In genomic region chr13:44112700-44113329, GRCh38 we compare ENCODE assay signal across 21 cellular contexts.
DNase-seq lines count a peak whose midpoint lies in the region; ATAC-seq, FAIRE-seq and TF ChIP-seq lines count a peak whose summit lies in the region.
"Had no signal": no experiment of that assay in that cellular context is flagged by ENCODE, and none has a peak within 500 bp of the region (broad histone marks: within the 10 kb centered on the region; RNA-seq: fewer than 3 reads in every experiment).

No MANE protein-coding gene starts in this region.

- no peak overlapping the region for H3K4me3 Mint-ChIP-seq in activated CD8-positive, alpha-beta T cell treated with anti-CD3 and anti-CD28 coated beads for 36 hours
- no peak overlapping the region for H3K4me3 Mint-ChIP-seq in activated CD8-positive, alpha-beta T cell treated with anti-CD3 and anti-CD28 coated beads, Interleukin-2, amount 10 ng/mL, durations not matched to agents 7 days and 5 days
- peak overlapping the region; percentile 34 for H3K4me3 Mint-ChIP-seq in stimulated activated effector memory CD8-positive, alpha-beta T cell treated with anti-CD3 and anti-CD28 coated beads, Interleukin-12 subunit alpha, Interleukin-12 subunit beta, amount 100 ng/mL, for 72 hours
- H3K4me3 Mint-ChIP-seq: IgD-negative memory B cell had no signal

- H3K4me1 ChIP-seq in ascending aorta: peaks cover 2 to 26% of the 10 kb centered on the region in 2 donors
- peaks cover 15 to 35% of the 10 kb centered on the region in 2 donors for H3K4me1 ChIP-seq in kidney (ENCODE audit: control insufficient read depth in 1 of 2, insufficient read depth in 1 of 2, low read depth in 1 of 2, low read length in 2 of 2)

- H3K27me3 Mint-ChIP-seq in activated CD8-positive, alpha-beta T cell treated with anti-CD3 and anti-CD28 coated beads for 36 hours: no peaks in the 10 kb centered on the region
- no peaks in the 10 kb centered on the region for H3K27me3 Mint-ChIP-seq in activated CD8-positive, alpha-beta T cell treated with anti-CD3 and anti-CD28 coated beads, Interleukin-2, amount 10 ng/mL, durations not matched to agents 7 days and 5 days (ENCODE audit: low read depth)

- H3K4me3 ChIP-seq in ascending aorta: no peak overlapping the region
- H3K4me3 ChIP-seq in kidney (ENCODE audit: low read length in 2 of 2): peak overlapping the region; percentile 50 to 60
- H3K4me3 ChIP-seq: SJCRH30 had no signal

- ATAC-seq in activated CD8-positive, alpha-beta T cell treated with anti-CD3 and anti-CD28 coated beads for 36 hours: peak; percentile 45
- no peak for ATAC-seq in activated CD8-positive, alpha-beta T cell treated with anti-CD3 and anti-CD28 coated beads, Interleukin-2, amount 10 ng/mL, durations not matched to agents 7 days and 5 days
- ATAC-seq in stimulated activated effector memory CD8-positive, alpha-beta T cell treated with anti-CD3 and anti-CD28 coated beads, Interleukin-12 subunit alpha, Interleukin-12 subunit beta, amount 100 ng/mL, for 72 hours: peak; percentile 62
- ATAC-seq in GM18861 (IDR thresholded peaks at IDR 0.05; ENCODE audit: unreplicated experiment) (no peak), HG03159 (IDR thresholded peaks at IDR 0.05; ENCODE audit: unreplicated experiment) (no peak)

- CTCF ChIA-PET in activated CD8-positive, alpha-beta T cell treated with anti-CD3 and anti-CD28 coated beads for 36 hours (lab: Charles Lee): no interaction called here
- CTCF ChIA-PET in activated CD8-positive, alpha-beta T cell treated with anti-CD3 and anti-CD28 coated beads, Interleukin-2, amount 10 ng/mL, durations not matched to agents 7 days and 5 days (lab: Charles Lee): no interaction called here

- TF ChIP-seq CTCF in activated CD8-positive, alpha-beta T cell treated with anti-CD3 and anti-CD28 coated beads for 36 hours (IDR thresholded peaks at IDR 0.05): no peak
- no peak for TF ChIP-seq CTCF in ascending aorta (IDR thresholded peaks at IDR 0.05)
- no peak for TF ChIP-seq CTCF in kidney (IDR thresholded peaks at IDR 0.05; ENCODE audit: borderline replicate concordance, extremely low read depth, insufficient read depth)

- POLR2A ChIA-PET in activated CD8-positive, alpha-beta T cell treated with anti-CD3 and anti-CD28 coated beads for 36 hours (lab: Charles Lee): no interaction called here
- POLR2A ChIA-PET in activated CD8-positive, alpha-beta T cell treated with anti-CD3 and anti-CD28 coated beads, Interleukin-2, amount 10 ng/mL, durations not matched to agents 7 days and 5 days (lab: Charles Lee): no interaction called here

- peak overlapping the region in 1 of 2 donors; percentile 13 for H3K9ac ChIP-seq in kidney (ENCODE audit: low read length in 2 of 2)

- H3K9me3 ChIP-seq in ascending aorta (no peaks in the 10 kb centered on the region), kidney (ENCODE audit: control insufficient read depth in 1 of 2, low read length in 2 of 2) (no peaks in the 10 kb centered on the region)
- H3K9me3 ChIP-seq: SJCRH30 had no signal

- DNase-seq in activated CD8-positive, alpha-beta T cell treated with anti-CD3 and anti-CD28 coated beads for 36 hours: no peak
- DNase-seq in activated CD8-positive, alpha-beta T cell treated with anti-CD3 and anti-CD28 coated beads, Interleukin-2, amount 10 ng/mL, durations not matched to agents 7 days and 5 days: no peak
- DNase-seq in ascending aorta (ENCODE audit: low spot score in 2 of 2): no peak
- no peak for DNase-seq in kidney
- no peak for DNase-seq in stimulated activated effector memory CD8-positive, alpha-beta T cell treated with anti-CD3 and anti-CD28 coated beads, Interleukin-12 subunit alpha, Interleukin-12 subunit beta, amount 100 ng/mL, for 72 hours (ENCODE audit: low spot score in 2 of 2)
- no peak for DNase-seq in MV-4-11 (lab: John Stamatoyannopoulos, UW)
- DNase-seq: 8988T, GDM1, NCI-H1048, NCI-H146, NCI-H345, NCI-H526 treated with DMSO at 0.1 percent for 48 hours, OCI-M1, RPMI8226, SJCRH30 had no signal

- peaks cover 18% of the 10 kb centered on the region for H3K4me1 Mint-ChIP-seq in activated CD8-positive, alpha-beta T cell treated with anti-CD3 and anti-CD28 coated beads for 36 hours (ENCODE audit: low read depth)
- peaks cover 14% of the 10 kb centered on the region for H3K4me1 Mint-ChIP-seq in activated CD8-positive, alpha-beta T cell treated with anti-CD3 and anti-CD28 coated beads, Interleukin-2, amount 10 ng/mL, durations not matched to agents 7 days and 5 days (ENCODE audit: low read depth)
- H3K4me1 Mint-ChIP-seq in stimulated activated effector memory CD8-positive, alpha-beta T cell treated with anti-CD3 and anti-CD28 coated beads, Interleukin-12 subunit alpha, Interleukin-12 subunit beta, amount 100 ng/mL, for 72 hours: peaks cover 31% of the 10 kb centered on the region

- H3K36me3 ChIP-seq in ascending aorta: no peaks in the 10 kb centered on the region
- no peaks in the 10 kb centered on the region for H3K36me3 ChIP-seq in kidney (ENCODE audit: control insufficient read depth in 1 of 2, insufficient read depth in 2 of 2, low read length in 2 of 2)
- H3K36me3 ChIP-seq: SJCRH30 had no signal

- H3K36me3 Mint-ChIP-seq in activated CD8-positive, alpha-beta T cell treated with anti-CD3 and anti-CD28 coated beads for 36 hours (ENCODE audit: low read depth): no peaks in the 10 kb centered on the region
- no peaks in the 10 kb centered on the region for H3K36me3 Mint-ChIP-seq in activated CD8-positive, alpha-beta T cell treated with anti-CD3 and anti-CD28 coated beads, Interleukin-2, amount 10 ng/mL, durations not matched to agents 7 days and 5 days (ENCODE audit: low read depth)
- no peaks in the 10 kb centered on the region for H3K36me3 Mint-ChIP-seq in stimulated activated effector memory CD8-positive, alpha-beta T cell treated with anti-CD3 and anti-CD28 coated beads, Interleukin-12 subunit alpha, Interleukin-12 subunit beta, amount 100 ng/mL, for 72 hours
- H3K36me3 Mint-ChIP-seq: IgD-negative memory B cell had no signal

- H3K27ac Mint-ChIP-seq in activated CD8-positive, alpha-beta T cell treated with anti-CD3 and anti-CD28 coated beads for 36 hours: peak overlapping the region; percentile 21
- no peak overlapping the region for H3K27ac Mint-ChIP-seq in activated CD8-positive, alpha-beta T cell treated with anti-CD3 and anti-CD28 coated beads, Interleukin-2, amount 10 ng/mL, durations not matched to agents 7 days and 5 days
- H3K27ac Mint-ChIP-seq in stimulated activated effector memory CD8-positive, alpha-beta T cell treated with anti-CD3 and anti-CD28 coated beads, Interleukin-12 subunit alpha, Interleukin-12 subunit beta, amount 100 ng/mL, for 72 hours: peak overlapping the region; percentile 88
- H3K27ac Mint-ChIP-seq: IgD-negative memory B cell had no signal

- H3K27ac ChIP-seq in ascending aorta (peak overlapping the region; percentile 35 to 51), kidney (ENCODE audit: low read depth in 2 of 2, low read length in 2 of 2) (peak overlapping the region in 1 of 2 donors; percentile 16)
- H3K27ac ChIP-seq: C4-2B, SJCRH30 had no signal

- intact Hi-C loops in activated CD8-positive, alpha-beta T cell treated with anti-CD3 and anti-CD28 coated beads for 36 hours (cut with micrococcal nuclease): no loop called here
- intact Hi-C loops in ascending aorta (cut with DNase I): no loop called here
- intact Hi-C loops in kidney (cut with DNase I): no loop called here

- no peaks in the 10 kb centered on the region for H3K9me3 Mint-ChIP-seq in activated CD8-positive, alpha-beta T cell treated with anti-CD3 and anti-CD28 coated beads for 36 hours
- no peaks in the 10 kb centered on the region for H3K9me3 Mint-ChIP-seq in activated CD8-positive, alpha-beta T cell treated with anti-CD3 and anti-CD28 coated beads, Interleukin-2, amount 10 ng/mL, durations not matched to agents 7 days and 5 days (ENCODE audit: insufficient read depth)
- no peaks in the 10 kb centered on the region for H3K9me3 Mint-ChIP-seq in stimulated activated effector memory CD8-positive, alpha-beta T cell treated with anti-CD3 and anti-CD28 coated beads, Interleukin-12 subunit alpha, Interleukin-12 subunit beta, amount 100 ng/mL, for 72 hours

- H3K27me3 ChIP-seq in ascending aorta: no peaks in the 10 kb centered on the region
- H3K27me3 ChIP-seq: SJCRH30 had no signal

- no peak for FAIRE-seq in kidney (lab: Jason Lieb, UNC)
- FAIRE-seq: GM12892, H54 had no signal

Comparison
In these comparisons a context has a peak if more than half of its experiments do, and no peak if none do; other contexts are left out.
1. ATAC-seq: peak in activated CD8-positive, alpha-beta T cell treated with anti-CD3 and anti-CD28 coated beads for 36 hours (single experiment) and stimulated activated effector memory CD8-positive, alpha-beta T cell treated with anti-CD3 and anti-CD28 coated beads, Interleukin-12 subunit alpha, Interleukin-12 subunit beta, amount 100 ng/mL, for 72 hours (single experiment); none in activated CD8-positive, alpha-beta T cell treated with anti-CD3 and anti-CD28 coated beads, Interleukin-2, amount 10 ng/mL, durations not matched to agents 7 days and 5 days (single experiment), GM18861 (single experiment) and HG03159 (single experiment).
2. H3K4me3 ChIP-seq: peak in kidney (2 of 2); none in ascending aorta (0 of 2).